8 cellular contexts compared by ENCODE assay signal in genomic region chr1:96721382-96722160, GRCh38. TPM values are rescaled to one million over a fixed set of nuclear protein-coding genes. Genes with fewer than 3 reads are reported as not detected.
DNase-seq lines count a peak whose midpoint lies in the region; ATAC-seq and TF ChIP-seq lines count a peak whose summit lies in the region.

Gene PTBP2 (plus strand): TSS chr1:96721784. CDS start chr1:96721865, 81 bp downstream.

- peak within 1 kb of the TSS; percentile 94 for H4K8ac ChIP-seq in trophoblast cell (ENCODE audit: low read depth, low read length)

- TF ChIP-seq CTCF in GM12865 (IDR thresholded peaks at IDR 0.05; ENCODE audit: insufficient read depth, low read depth, low read length, missing control alignments) (no peak), NB4 (IDR thresholded peaks at IDR 0.05; ENCODE audit: low read depth, low read length) (no peak), cardiac muscle cell (IDR thresholded peaks at IDR 0.05; ENCODE audit: low read depth, low read length) (no peak), tibial nerve (IDR thresholded peaks at IDR 0.05) (peak in 1 of 5 experiments; percentile 37)

- H3K79me2 ChIP-seq in trophoblast cell (ENCODE audit: control insufficient read depth, insufficient read depth, low read length, poor library complexity): peaks cover 11% of the 10 kb centered on the region

- H3K27ac ChIP-seq in cardiac muscle cell (peak within 1 kb of the TSS; percentile 96), trophoblast cell (ENCODE audit: low read depth, low read length) (peak within 1 kb of the TSS; percentile 90), tibial nerve (peak within 1 kb of the TSS; percentile 95 to 99 (median 96))

- peak within 1 kb of the TSS; percentile 55 for H3K4me2 ChIP-seq in trophoblast cell (ENCODE audit: low read length)

- peak within 1 kb of the TSS; percentile 96 for H3K14ac ChIP-seq in trophoblast cell (ENCODE audit: low read length)

- no CpG with 5 or more reads among the region's 77 CpGs for WGBS in trophoblast cell (ENCODE audit: extremely low coverage, insufficient coverage, insufficient read length)
- WGBS in tibial nerve, 2 donors: 0 to 1% methylated on average over 26 to 28 of the region's 77 CpGs

- TF ChIP-seq POLR2A in NB4 (IDR thresholded peaks at IDR 0.05; ENCODE audit: extremely low read depth, insufficient read length): peak; percentile 45
- peak; percentile 41 to 53 for TF ChIP-seq POLR2A in tibial nerve (IDR thresholded peaks at IDR 0.05)

- no peaks in the 10 kb centered on the region for H3K9me3 ChIP-seq in cardiac muscle cell (ENCODE audit: low read depth)
- no peaks in the 10 kb centered on the region for H3K9me3 ChIP-seq in trophoblast cell (ENCODE audit: insufficient read depth, low read depth, low read length)
- no peaks in the 10 kb centered on the region for H3K9me3 ChIP-seq in tibial nerve

- H3K9ac ChIP-seq in trophoblast cell (ENCODE audit: low read length): peak within 1 kb of the TSS; percentile 89

- H3K4me3 ChIP-seq in GM12865 (ENCODE audit: low read depth, low read length) (peak within 1 kb of the TSS; percentile 75), NB4 (ENCODE audit: low read depth, low read length) (peak within 1 kb of the TSS; percentile 99), cardiac muscle cell (peak within 1 kb of the TSS; percentile 93), trophoblast cell (ENCODE audit: low read depth, low read length) (peak within 1 kb of the TSS; percentile 85), tibial nerve (peak within 1 kb of the TSS; percentile 78 to 99 (median 90))

- H3K36me3 ChIP-seq in cardiac muscle cell: peaks cover 2% of the 10 kb centered on the region
- H3K36me3 ChIP-seq in trophoblast cell (ENCODE audit: control insufficient read depth in 1 of 2, insufficient read depth in 2 of 2, low read length in 2 of 2): peaks cover 4 to 12% of the 10 kb centered on the region in 2 experiments
- H3K36me3 ChIP-seq in tibial nerve: peaks cover 0 to 25% (median 0%) of the 10 kb centered on the region in 3 donors

- H3K4me1 ChIP-seq in cardiac muscle cell (ENCODE audit: low read depth): peaks cover 11% of the 10 kb centered on the region
- no peaks in the 10 kb centered on the region for H3K4me1 ChIP-seq in trophoblast cell (ENCODE audit: control insufficient read depth in 1 of 2, insufficient read depth in 2 of 2, low read length in 2 of 2)
- peaks cover 0 to 24% (median 8%) of the 10 kb centered on the region in 4 donors for H3K4me1 ChIP-seq in tibial nerve

- H3K23ac ChIP-seq in trophoblast cell (ENCODE audit: low read length): no peak within 1 kb of the TSS

- H2AFZ ChIP-seq in trophoblast cell (ENCODE audit: insufficient read depth, low read length, poor library complexity): peak within 1 kb of the TSS; percentile 80

- ATAC-seq in HG02588 (IDR thresholded peaks at IDR 0.05; ENCODE audit: unreplicated experiment): peak; percentile 94

- H3K79me1 ChIP-seq in trophoblast cell (ENCODE audit: low read length): peaks cover 13% of the 10 kb centered on the region

- H2AK5ac ChIP-seq in trophoblast cell (ENCODE audit: low read length): peak within 1 kb of the TSS; percentile 85

- H3K4ac ChIP-seq in trophoblast cell (ENCODE audit: low read depth, low read length): peak within 1 kb of the TSS; percentile 98

- no peak within 1 kb of the TSS for H2BK12ac ChIP-seq in trophoblast cell (ENCODE audit: low read length)

- peak within 1 kb of the TSS; percentile 96 for H4K91ac ChIP-seq in trophoblast cell (ENCODE audit: low read depth, low read length)

- H3K27me3 ChIP-seq in cardiac muscle cell (no peaks in the 10 kb centered on the region), trophoblast cell (ENCODE audit: insufficient read depth, low read length) (no peaks in the 10 kb centered on the region), tibial nerve (no peaks in the 10 kb centered on the region)

- peak; percentile 84 for DNase-seq in GM12865 (ENCODE audit: low read depth)
- DNase-seq in NB4 (ENCODE audit: low read depth): peak; percentile 87
- peak; percentile 56 for DNase-seq in SW480 (ENCODE audit: low spot score)
- peak; percentile 60 for DNase-seq in activated naive CD8-positive, alpha-beta T cell treated with anti-CD3 and anti-CD28 coated beads, Interleukin-2, amount 50 U/mL, for 16 hours (ENCODE audit: low read depth, low spot score)
- DNase-seq in cardiac muscle cell (ENCODE audit: low read depth in 1 of 2, low spot score in 1 of 2): peak; percentile 87 to 94
- peak; percentile 83 to 95 for DNase-seq in trophoblast cell
- DNase-seq in tibial nerve (ENCODE audit: low spot score in 2 of 2): peak; percentile 63 to 71

- H2BK5ac ChIP-seq in trophoblast cell (ENCODE audit: low read depth, low read length, poor library complexity): peak within 1 kb of the TSS; percentile 93

- TF ChIP-seq EP300 in tibial nerve (IDR thresholded peaks at IDR 0.05): peak in 1 of 2 donors; percentile 72

- H4K12ac ChIP-seq in trophoblast cell (ENCODE audit: low read depth, low read length): peak within 1 kb of the TSS; percentile 95

- peak within 1 kb of the TSS; percentile 92 for H2BK120ac ChIP-seq in trophoblast cell (ENCODE audit: insufficient read depth, low read length, poor library complexity)

- peak within 1 kb of the TSS; percentile 98 for H3K18ac ChIP-seq in trophoblast cell (ENCODE audit: low read length)

RNA-seq across cellular contexts. Expression of gene PTBP2, which starts in this region (rescaled TPM):
- 80.8 and 89.6 TPM in 2 replicates for total RNA-seq in cardiac muscle cell
- polyA plus RNA-seq in cardiac muscle cell: 37.1 and 61.2 TPM in 2 replicates
- polyA plus RNA-seq in trophoblast cell (2013): 12.4 and 13.0 TPM in 2 replicates
- total RNA-seq in tibial nerve: 10 to 100 TPM; 42.0 to 90.2 (median 51.2) TPM

Comparison
In these comparisons a context has a peak if more than half of its experiments do, and no peak if none do; other contexts are left out.
1. Peak in every context shown above with its lines: DNase-seq, ATAC-seq, H3K4me3 ChIP-seq and H3K27ac ChIP-seq.